Comparison of ENCODE assay signal across 9 cellular contexts in genomic region chr6:125834347-125834746, GRCh38. TPM values are rescaled to one million over a fixed set of nuclear protein-coding genes. Genes with fewer than 3 reads are reported as not detected.
A peak's percentile ranks its signal among the peaks of the same experiment; 100 is the strongest.
DNase-seq lines count a peak whose midpoint lies in the region; ATAC-seq, FAIRE-seq and TF ChIP-seq lines count a peak whose summit lies in the region.
"Had no signal": no experiment of that assay in that cellular context is flagged by ENCODE, and none has a peak within 500 bp of the region (broad histone marks: within the 10 kb centered on the region; RNA-seq: fewer than 3 reads in every experiment).

No MANE protein-coding gene starts in this region.

- no peak overlapping the region for H3K9ac ChIP-seq in skeletal muscle tissue (ENCODE audit: low read depth in 1 of 3, low read length in 3 of 3)
- H3K9ac ChIP-seq: KMS-11 had no signal

- FAIRE-seq in GM19239 (lab: Jason Lieb, UNC) = peak; percentile 91

- DNase-seq in GM19239 (ENCODE audit: insufficient read length, low spot score) (peak; percentile 18), COR-L47 (lab: John Stamatoyannopoulos, UW) (no peak), amygdala (lab: John Stamatoyannopoulos, UW) (no peak), NCI-H1436 treated with DMSO at 0.1 percent for 48 hours (lab: John Stamatoyannopoulos, UW) (no peak), foreskin fibroblast (no peak)
- peak; percentile 34 for DNase-seq in activated CD8-positive, alpha-beta T cell treated with anti-CD3 and anti-CD28 coated beads, Interleukin-2, amount 10 ng/mL, durations not matched to agents 7 days and 5 days

- H3K36me3 Mint-ChIP-seq in activated CD8-positive, alpha-beta T cell treated with anti-CD3 and anti-CD28 coated beads, Interleukin-2, amount 10 ng/mL, durations not matched to agents 7 days and 5 days (ENCODE audit: low read depth) = peaks cover 6% of the 10 kb centered on the region

- H3K4me3 Mint-ChIP-seq in activated CD8-positive, alpha-beta T cell treated with anti-CD3 and anti-CD28 coated beads, Interleukin-2, amount 10 ng/mL, durations not matched to agents 7 days and 5 days = no peak overlapping the region

- ATAC-seq in HG02840 (IDR thresholded peaks at IDR 0.05; ENCODE audit: low FRiP score, unreplicated experiment) = peak; percentile 85
- ATAC-seq in activated CD8-positive, alpha-beta T cell treated with anti-CD3 and anti-CD28 coated beads, Interleukin-2, amount 10 ng/mL, durations not matched to agents 7 days and 5 days = peak; percentile 80

- H3K4me1 ChIP-seq in skeletal muscle tissue (ENCODE audit: control insufficient read depth in 3 of 3, insufficient read depth in 3 of 3, low read length in 3 of 3) = peaks cover 0 to 21% (median 4%) of the 10 kb centered on the region in 3 donors

- CTCF ChIA-PET in activated CD8-positive, alpha-beta T cell treated with anti-CD3 and anti-CD28 coated beads, Interleukin-2, amount 10 ng/mL, durations not matched to agents 7 days and 5 days (lab: Charles Lee) = interaction anchor here (0.9 to 4.6 kb wide), 6 partner anchors 28 to 140 kb away, joined by 3 to 32 read pairs (median 6); partner anchors contain the start of genes HINT3 and NCOA7

- peak overlapping the region; percentile 72 for H3K27ac ChIP-seq in skeletal muscle tissue (ENCODE audit: low read depth, low read length)
- H3K27ac ChIP-seq: KMS-11 had no signal

- H3K4me1 Mint-ChIP-seq in activated CD8-positive, alpha-beta T cell treated with anti-CD3 and anti-CD28 coated beads, Interleukin-2, amount 10 ng/mL, durations not matched to agents 7 days and 5 days (ENCODE audit: low read depth) = peaks cover 52% of the 10 kb centered on the region

- H3K36me3 ChIP-seq in skeletal muscle tissue (ENCODE audit: control insufficient read depth in 3 of 3, insufficient read depth in 3 of 3, low read length in 3 of 3) = no peaks in the 10 kb centered on the region

- no peaks in the 10 kb centered on the region for H3K27me3 ChIP-seq in skeletal muscle tissue (ENCODE audit: control insufficient read depth in 3 of 3, insufficient read depth in 3 of 3, low read length in 3 of 3)

- POLR2A ChIA-PET in activated CD8-positive, alpha-beta T cell treated with anti-CD3 and anti-CD28 coated beads, Interleukin-2, amount 10 ng/mL, durations not matched to agents 7 days and 5 days (lab: Charles Lee) = interaction anchor here (1.8 kb wide), 1 partner anchor 44 kb away, joined by 8 read pairs; the partner anchor contains the start of gene NCOA7

- peak overlapping the region; percentile 32 for H3K27ac Mint-ChIP-seq in activated CD8-positive, alpha-beta T cell treated with anti-CD3 and anti-CD28 coated beads, Interleukin-2, amount 10 ng/mL, durations not matched to agents 7 days and 5 days

- H3K27me3 Mint-ChIP-seq in activated CD8-positive, alpha-beta T cell treated with anti-CD3 and anti-CD28 coated beads, Interleukin-2, amount 10 ng/mL, durations not matched to agents 7 days and 5 days (ENCODE audit: low read depth) = no peaks in the 10 kb centered on the region

- no peaks in the 10 kb centered on the region for H3K9me3 ChIP-seq in skeletal muscle tissue (ENCODE audit: control insufficient read depth in 3 of 3, low read length in 3 of 3)

- no peaks in the 10 kb centered on the region for H3K9me3 Mint-ChIP-seq in activated CD8-positive, alpha-beta T cell treated with anti-CD3 and anti-CD28 coated beads, Interleukin-2, amount 10 ng/mL, durations not matched to agents 7 days and 5 days (ENCODE audit: insufficient read depth)

- no peak for TF ChIP-seq CTCF in foreskin fibroblast (IDR thresholded peaks at IDR 0.05; ENCODE audit: low read depth, low read length)

- H3K4me3 ChIP-seq in skeletal muscle tissue (ENCODE audit: low read length in 3 of 3) (no peak overlapping the region), foreskin fibroblast (ENCODE audit: low read depth in 1 of 2, low read length in 2 of 2) (no peak overlapping the region)

RNA-seq across cellular contexts. Expression of gene NCOA7, which starts 43.6 kb away (rescaled TPM):
- total RNA-seq in activated CD8-positive, alpha-beta T cell treated with anti-CD3 and anti-CD28 coated beads, Interleukin-2, amount 10 ng/mL, durations not matched to agents 7 days and 5 days = 10 to 100 TPM; 27.8 to 31.7 TPM
- total RNA-seq in skeletal muscle tissue = 6.3 TPM

Comparison
In these comparisons a context has a peak if more than half of its experiments do, and no peak if none do; other contexts are left out.
1. DNase-seq: peak in GM19239 (single experiment) and activated CD8-positive, alpha-beta T cell treated with anti-CD3 and anti-CD28 coated beads, Interleukin-2, amount 10 ng/mL, durations not matched to agents 7 days and 5 days (single experiment); none in COR-L47 (single experiment), amygdala (0 of 56), NCI-H1436 treated with DMSO at 0.1 percent for 48 hours (single experiment) and foreskin fibroblast (0 of 2).